ENCODE assay signal across 8 cellular contexts in the genomic region with DNA sequence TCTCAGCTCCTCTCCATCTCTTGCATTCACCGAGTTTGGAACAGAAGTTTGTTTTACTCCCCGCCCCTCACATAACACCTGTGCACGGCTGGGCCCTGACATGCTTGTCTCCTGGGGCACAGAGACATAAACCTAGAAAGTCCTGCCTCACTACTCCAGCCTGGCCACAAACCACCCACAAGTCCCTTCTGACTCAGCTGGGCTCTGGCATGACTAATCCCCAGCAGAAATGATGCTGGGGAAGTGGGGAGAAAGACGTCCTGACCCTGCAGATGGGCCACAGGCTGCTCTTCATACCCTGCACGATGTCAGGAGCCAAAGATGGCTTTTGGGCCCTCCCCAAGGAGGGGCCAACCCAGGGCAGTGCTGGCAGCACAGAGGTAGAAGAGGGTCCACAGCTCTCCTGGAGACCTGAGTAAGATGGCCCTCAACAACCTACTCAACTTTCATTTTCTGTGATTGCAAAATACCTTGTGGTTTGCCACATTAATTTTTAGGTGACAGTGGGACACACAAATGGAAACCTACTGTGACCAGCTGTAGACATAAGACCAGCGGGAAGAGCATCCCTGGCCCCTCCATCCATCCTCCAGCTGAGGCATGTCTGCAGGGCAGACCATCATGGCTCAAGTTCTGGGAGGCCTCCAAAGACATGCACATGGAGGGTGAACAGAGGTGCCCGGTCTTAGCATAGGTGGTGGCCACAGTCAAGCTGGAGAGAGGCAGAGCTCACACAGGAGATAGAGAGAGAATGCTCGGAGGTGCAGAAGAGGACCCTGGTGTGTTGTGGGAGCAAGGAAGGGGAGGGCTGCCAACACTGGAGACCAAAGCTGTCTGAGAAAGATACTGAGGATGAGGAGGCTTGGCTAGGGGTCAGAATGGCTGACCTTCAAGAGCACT. TPM values are rescaled to one million over a fixed set of nuclear protein-coding genes. Genes with fewer than 3 reads are reported as not detected.
DNase-seq lines count a peak whose midpoint lies in the region; ATAC-seq, FAIRE-seq and TF ChIP-seq lines count a peak whose summit lies in the region.

No MANE protein-coding gene starts in this region.

- peak; percentile 92 for ATAC-seq in GM21576 (IDR thresholded peaks at IDR 0.05; ENCODE audit: unreplicated experiment)

- H3K9me2 ChIP-seq in DOHH2 (replicated peaks; ENCODE audit: control insufficient read depth, low read length) = no peaks in the 10 kb centered on the region

- H3K4me2 ChIP-seq in DOHH2 (ENCODE audit: low read length) = peak overlapping the region; percentile 17
- H3K4me2 ChIP-seq in endothelial cell of umbilical vein (ENCODE audit: insufficient read depth, low read length) = no peak overlapping the region

- CTCF ChIA-PET in endothelial cell of umbilical vein (lab: Charles Lee) = interaction anchor here (0.8 to 1.8 kb wide), 5 partner anchors 8 to 61 kb away, joined by 3 to 9 read pairs (median 5); no protein-coding TSS in a partner anchor

- H3K27ac ChIP-seq in DOHH2 (ENCODE audit: low read depth, low read length) = no peak overlapping the region
- H3K27ac ChIP-seq in endothelial cell of umbilical vein (ENCODE audit: insufficient read depth, low read depth, low read length) = no peak overlapping the region

- no peaks in the 10 kb centered on the region for H3K9me1 ChIP-seq in endothelial cell of umbilical vein (replicated peaks; ENCODE audit: control insufficient read depth, extremely low read depth, insufficient read depth, low read length)

- H3K4me3 ChIP-seq in DOHH2 (ENCODE audit: low read length) (no peak overlapping the region), endothelial cell of umbilical vein (replicated peaks in 1 of 3; ENCODE audit: insufficient read depth in 1 of 3, low read depth in 1 of 3, low read length in 3 of 3) (no peak overlapping the region)

- H3F3A ChIP-seq in DOHH2 (ENCODE audit: control insufficient read depth, insufficient read depth) = no peaks in the 10 kb centered on the region

- TF ChIP-seq CTCF in DOHH2 (IDR thresholded peaks at IDR 0.05; ENCODE audit: low read depth, low read length, poor library complexity, severe bottlenecking) (no peak), endothelial cell of umbilical vein (IDR thresholded peaks at IDR 0.05; ENCODE audit: extremely low read depth in 1 of 2, insufficient read depth in 1 of 2, low read depth in 1 of 2, low read length in 2 of 2) (no peak)

- dilution Hi-C loops in endothelial cell of umbilical vein (cut with MboI; ENCODE audit: extremely low pct_ligation_motif_present, low sequenced_read_pairs) = no loop called here

- DNase-seq in HTR-8/SVneo (ENCODE audit: insufficient read length, low spot score) = peak; percentile 55
- DNase-seq in activated CD4-positive, alpha-beta T cell treated with anti-CD3 and anti-CD28 coated beads for 4 hours = peak; percentile 69
- DNase-seq in endothelial cell of umbilical vein (ENCODE audit: low read depth, low spot score) = peak; percentile 41
- DNase-seq in stimulated activated CD4-positive, alpha-beta T cell treated with anti-CD3 and anti-CD28 coated beads, TNF-alpha, amount 100 ng/mL, for 48 hours (ENCODE audit: low read depth in 3 of 3) = peak; percentile 46 to 73 (median 67)
- no peak for DNase-seq in HuH-7 (ENCODE audit: low spot score)
- no peak for DNase-seq in SHP77 treated with DMSO at 0.1 percent for 48 hours (lab: John Stamatoyannopoulos, UW)

- H3K79me2 ChIP-seq in DOHH2 (ENCODE audit: control insufficient read depth, low read length) = no peaks in the 10 kb centered on the region
- no peaks in the 10 kb centered on the region for H3K79me2 ChIP-seq in endothelial cell of umbilical vein (ENCODE audit: control insufficient read depth, insufficient read depth, low read length)

- intact Hi-C loops in endothelial cell of umbilical vein (cut with micrococcal nuclease) = no loop called here

- H3K4me1 ChIP-seq in DOHH2 (ENCODE audit: control insufficient read depth, low read length) (peaks cover 24% of the 10 kb centered on the region), endothelial cell of umbilical vein (ENCODE audit: control insufficient read depth, extremely low read depth, insufficient read depth, low read length) (peaks cover 7% of the 10 kb centered on the region)

- FAIRE-seq in HTR-8/SVneo (lab: Jason Lieb, UNC) (peak; percentile 54), endothelial cell of umbilical vein (lab: Jason Lieb, UNC) (peak; percentile 75)

- no peak for TF ChIP-seq POLR2A in endothelial cell of umbilical vein (IDR thresholded peaks at IDR 0.05; ENCODE audit: low read depth, low read length)

- H3K9me3 ChIP-seq in DOHH2 (ENCODE audit: control insufficient read depth, insufficient read depth, low read length) (no peaks in the 10 kb centered on the region), endothelial cell of umbilical vein (replicated peaks; ENCODE audit: control insufficient read depth, insufficient read depth, low read length) (no peaks in the 10 kb centered on the region)

- POLR2A ChIA-PET in endothelial cell of umbilical vein (lab: Charles Lee) = no interaction called here

- no peak overlapping the region for H3K9ac ChIP-seq in endothelial cell of umbilical vein (replicated peaks; ENCODE audit: extremely low read depth, insufficient read depth, low read length)

- H2AFZ ChIP-seq in endothelial cell of umbilical vein (ENCODE audit: low read depth, low read length) = no peak overlapping the region

- no peaks in the 10 kb centered on the region for H3K36me3 ChIP-seq in DOHH2 (ENCODE audit: control insufficient read depth, low read length)
- H3K36me3 ChIP-seq in endothelial cell of umbilical vein (ENCODE audit: control insufficient read depth in 2 of 2, extremely low read depth in 1 of 2, insufficient read depth in 2 of 2, low read length in 2 of 2) = peaks cover 0 to 13% of the 10 kb centered on the region in 2 experiments

- H4K20me1 ChIP-seq in DOHH2 (ENCODE audit: control insufficient read depth, insufficient read depth, low read depth, low read length) (no peaks in the 10 kb centered on the region; the same call in 1 of the 2 replicates), endothelial cell of umbilical vein (replicated peaks; ENCODE audit: control insufficient read depth, extremely low read depth, insufficient read depth, low read length) (no peaks in the 10 kb centered on the region)

- H3K27me3 ChIP-seq in DOHH2 (ENCODE audit: control insufficient read depth, low read length) (0 out of 2 replicates have a peak, but pooled peaks cover 3% of the 10 kb centered on the region), endothelial cell of umbilical vein (ENCODE audit: control insufficient read depth in 2 of 2, insufficient read depth in 2 of 2, low read length in 2 of 2) (no peaks in the 10 kb centered on the region)

- BruUV-seq in endothelial cell of umbilical vein (replicated peaks; lab: Mats Ljungman, UMichigan) = no TSS peak

TF ChIP-seq in endothelial cell of umbilical vein, 7 proteins besides CTCF, POLR2A, EP300 and RAD21:
- peak; percentile 85 for TF ChIP-seq FOS (IDR thresholded peaks at IDR 0.05; ENCODE audit: borderline replicate concordance, insufficient read depth, low read length)
- TF ChIP-seq MYC (IDR thresholded peaks at IDR 0.05; ENCODE audit: low read depth, low read length) = no peak

RNA-seq across cellular contexts. Expression of a gene that starts 40.0 kb away (rescaled TPM):
- 67.0 and 71.7 TPM in 2 replicates for total RNA-seq in endothelial cell of umbilical vein
- 15.6 and 23.3 TPM in 2 replicates for polyA plus RNA-seq in endothelial cell of umbilical vein
- 12.5 and 14.2 TPM in 2 replicates for polyA plus RNA-seq in endothelial cell of umbilical vein (2011; cell fraction: cytosol; rRNA removed)
- polyA plus RNA-seq in endothelial cell of umbilical vein (2011; cell fraction: nucleus; rRNA removed) = 42.1 and 52.7 TPM in 2 replicates
- 26.2 and 37.7 TPM in 2 replicates for polyA plus RNA-seq in endothelial cell of umbilical vein (2012)
- 60.1 and 61.4 TPM in 2 replicates for polyA minus RNA-seq in endothelial cell of umbilical vein
- polyA minus RNA-seq in endothelial cell of umbilical vein (2011; cell fraction: cytosol; rRNA and poly(A)+ RNA removed) = 8.0 TPM
- polyA minus RNA-seq in endothelial cell of umbilical vein (2011; cell fraction: nucleus; rRNA and poly(A)+ RNA removed) = 36.1 and 50.9 TPM in 2 replicates

Comparison
In these comparisons a context has a peak if more than half of its experiments do, and no peak if none do; other contexts are left out.
1. DNase-seq: peak in HTR-8/SVneo (single experiment), activated CD4-positive, alpha-beta T cell treated with anti-CD3 and anti-CD28 coated beads for 4 hours (2 of 2), endothelial cell of umbilical vein (single experiment) and stimulated activated CD4-positive, alpha-beta T cell treated with anti-CD3 and anti-CD28 coated beads, TNF-alpha, amount 100 ng/mL, for 48 hours (3 of 3); none in HuH-7 (single experiment) and SHP77 treated with DMSO at 0.1 percent for 48 hours (single experiment).